1 cellular context compared by ENCODE assay signal in genomic region chr1:40421348-40421693, GRCh38.
TF ChIP-seq lines count a peak whose summit lies in the region.

No MANE protein-coding gene starts in this region.

TF ChIP-seq in GM12878, 131 proteins besides CTCF, POLR2A, EP300 and RAD21 (continued from another document):
- TF ChIP-seq SMC3 (IDR thresholded peaks at IDR 0.05; ENCODE audit: borderline replicate concordance, low read length) (no peak), HSF1 (IDR thresholded peaks at IDR 0.05; ENCODE audit: low read depth, low read length) (no peak), ZNF622 (IDR thresholded peaks at IDR 0.05) (no peak), ZNF24 (IDR thresholded peaks at IDR 0.05) (no peak), ATF2 (IDR thresholded peaks at IDR 0.05; ENCODE audit: low read length) (no peak), ZNF384 (IDR thresholded peaks at IDR 0.05; ENCODE audit: borderline replicate concordance, low read depth, low read length) (no peak), MTA2 (IDR thresholded peaks at IDR 0.05; ENCODE audit: low read depth) (no peak), SPI1 (IDR thresholded peaks at IDR 0.05; ENCODE audit: borderline replicate concordance, insufficient read depth, low read depth, low read length) (peak; percentile 61)
